In genomic region chr20:31568041-31568731, GRCh38 we compare ENCODE assay signal across 12 cellular contexts. TPM values are rescaled to one million over a fixed set of nuclear protein-coding genes. Genes with fewer than 3 reads are reported as not detected.
DNase-seq lines count a peak whose midpoint lies in the region; ATAC-seq and TF ChIP-seq lines count a peak whose summit lies in the region.
"Had no signal": no experiment of that assay in that cellular context is flagged by ENCODE, and none has a peak within 500 bp of the region (broad histone marks: within the 10 kb centered on the region; RNA-seq: fewer than 3 reads in every experiment).

No MANE protein-coding gene starts in this region.

- H3K27ac ChIP-seq in cardiac muscle cell (peak overlapping the region; percentile 80), adrenal gland (peak overlapping the region in 3 of 5 donors; percentile 24 to 95 (median 93)), layer of hippocampus (ENCODE audit: low read depth, low read length) (peak overlapping the region; percentile 90)

- TF ChIP-seq CTCF in cardiac muscle cell (IDR thresholded peaks at IDR 0.05; ENCODE audit: low read depth, low read length) (no peak), adrenal gland (IDR thresholded peaks at IDR 0.05) (no peak), type B pancreatic cell (conservative IDR thresholded peaks at IDR 0.05) (no peak)

- intact Hi-C loops in left ventricle myocardium superior (cut with micrococcal nuclease): no loop called here
- intact Hi-C loops in adrenal gland (cut with DNase I): loop anchor here in 1 of 2 donors (5.0 kb wide), 1 partner anchor 44 kb away; no protein-coding TSS in a partner anchor

- TF ChIP-seq POLR2A in adrenal gland (IDR thresholded peaks at IDR 0.05): no peak

- H3K36me3 Mint-ChIP-seq in type B pancreatic cell: peaks cover 15% of the 10 kb centered on the region

- ATAC-seq in left ventricle myocardium superior: no peak
- ATAC-seq in GM21737 (IDR thresholded peaks at IDR 0.05; ENCODE audit: unreplicated experiment): no peak

- 74 to 86% (median 79%) methylated on average over 17 to 21 of the region's 21 CpGs for WGBS in adrenal gland, 4 donors

- peak overlapping the region; percentile 52 for H3K4me3 Mint-ChIP-seq in type B pancreatic cell

- H3K36me3 ChIP-seq in cardiac muscle cell (peaks cover 10% of the 10 kb centered on the region), adrenal gland (replicated peaks in 1 of 2) (peaks cover 0 to 36% of the 10 kb centered on the region in 2 donors)

- no peaks in the 10 kb centered on the region for H3K27me3 ChIP-seq in cardiac muscle cell
- H3K27me3 ChIP-seq in adrenal gland: no peaks in the 10 kb centered on the region
- H3K27me3 ChIP-seq in layer of hippocampus (ENCODE audit: control insufficient read depth, insufficient read depth, low read length): no peaks in the 10 kb centered on the region

- no peaks in the 10 kb centered on the region for H3K9me3 Mint-ChIP-seq in type B pancreatic cell

- no peaks in the 10 kb centered on the region for H3K27me3 Mint-ChIP-seq in type B pancreatic cell

- peak overlapping the region; percentile 95 for H3K27ac Mint-ChIP-seq in type B pancreatic cell

- H3K4me3 ChIP-seq in cardiac muscle cell: no peak overlapping the region
- H3K4me3 ChIP-seq in adrenal gland: no peak overlapping the region

- H3K4me1 Mint-ChIP-seq in type B pancreatic cell (ENCODE audit: unreplicated experiment): peaks cover 55% of the 10 kb centered on the region

- H3K4me1 ChIP-seq in cardiac muscle cell (ENCODE audit: low read depth) (peaks cover 20% of the 10 kb centered on the region), adrenal gland (replicated peaks in 1 of 2) (peaks cover 7 to 13% of the 10 kb centered on the region in 2 donors)

- H3K9me3 ChIP-seq in cardiac muscle cell (ENCODE audit: low read depth) (no peaks in the 10 kb centered on the region), adrenal gland (replicated peaks in 1 of 3) (no peaks in the 10 kb centered on the region)

- no peak for DNase-seq in cardiac muscle cell (ENCODE audit: low read depth in 1 of 2, low spot score in 1 of 2)
- DNase-seq in left ventricle myocardium superior: no peak
- no peak for DNase-seq in adrenal gland
- no peak for DNase-seq in type B pancreatic cell (ENCODE audit: extremely low spot score, unreplicated experiment)
- DNase-seq in germinal center (ENCODE audit: low spot score): no peak
- DNase-seq in NOMO-1 treated with dmso at 0.1 percent for 144 hours (lab: John Stamatoyannopoulos, UW; ENCODE audit: unreplicated experiment): no peak
- DNase-seq: amniotic stem cell; NCI-H2227 treated with DMSO at 0.1 percent for 48 hours; stimulated activated CD4-positive, alpha-beta T cell treated with anti-CD3 and anti-CD28 coated beads, Interleukin-4, amount 100 ng/mL, for 4 hours; T1000 had no signal

RNA-seq across cellular contexts. Expression of gene ID1, which starts 36.9 kb away (rescaled TPM):
- total RNA-seq in cardiac muscle cell (596 and 766 TPM in 2 replicates), left ventricle myocardium superior (99.2 TPM), adrenal gland (100 to 1,000 TPM in 7 of 8 donors, 10 to 100 TPM in 1; 60.7 to 468 (median 113) TPM), type B pancreatic cell (ENCODE audit: low replicate concordance) (472 and 516 TPM in 2 replicates)
- polyA plus RNA-seq in cardiac muscle cell (152 and 223 TPM in 2 replicates), adrenal gland (100 to 1,000 TPM in 2 of 3 donors, 10 to 100 TPM in 1; 19.8 to 357 (median 192) TPM)

RNA-seq across cellular contexts. Expression of gene HM13, which starts 53.9 kb away (rescaled TPM):
- total RNA-seq in cardiac muscle cell: 49.8 and 62.6 TPM in 2 replicates
- polyA plus RNA-seq in cardiac muscle cell: 125 and 170 TPM in 2 replicates
- 39.2 TPM for total RNA-seq in left ventricle myocardium superior
- total RNA-seq in adrenal gland: 100 to 1,000 TPM in 6 of 8 donors, 10 to 100 TPM in 2; 80.5 to 356 (median 153) TPM
- polyA plus RNA-seq in adrenal gland: 100 to 1,000 TPM; 177 to 241 (median 236) TPM
- total RNA-seq in type B pancreatic cell (ENCODE audit: low replicate concordance): 246 and 281 TPM in 2 replicates
